ENCODE assay signal across 8 cellular contexts in genomic region chr2:43226558-43226954, GRCh38. TPM values are rescaled to one million over a fixed set of nuclear protein-coding genes. Genes with fewer than 3 reads are reported as not detected.
DNase-seq lines count a peak whose midpoint lies in the region; ATAC-seq lines count a peak whose summit lies in the region.

Gene ZFP36L2 (minus strand): TSS chr2:43226606. CDS start chr2:43226315, 291 bp downstream.

- DNase-seq in COR-L47 (lab: John Stamatoyannopoulos, UW) (peak; percentile 93), HUDEP-2 (lab: John Stamatoyannopoulos, UW; ENCODE audit: unreplicated experiment in 76 of 76) (peak in 73 of 76 experiments; percentile 40 to 96 (median 89)), NOMO-1 treated with DMSO at 0.1 percent for 48 hours (lab: John Stamatoyannopoulos, UW; ENCODE audit: unreplicated experiment) (peak; percentile 92), mesenchymal stem cell (peak; percentile 97)
- DNase-seq in activated CD8-positive, alpha-beta memory T cell treated with anti-CD3 and anti-CD28 coated beads for 4 hours (ENCODE audit: low read depth in 2 of 2), result peak; percentile 90 to 91
- DNase-seq in effector memory CD4-positive, alpha-beta T cell, result peak; percentile 90 to 95 (median 92)
- peak; percentile 89 for DNase-seq in stimulated activated CD8-positive, alpha-beta memory T cell treated with anti-CD3 and anti-CD28 coated beads, Interleukin-15, amount 100 ng/mL, for 24 hours (ENCODE audit: low read depth)

- under 1% methylated on average over 46 of the region's 58 CpGs for WGBS in mesenchymal stem cell

- peak within 1 kb of the TSS; percentile 97 to 99 for H3K4ac ChIP-seq in mesenchymal stem cell (ENCODE audit: low read depth in 1 of 2, low read length in 2 of 2)

- H3K36me3 ChIP-seq in effector memory CD4-positive, alpha-beta T cell (ENCODE audit: control insufficient read depth, insufficient read depth, low read length), result peaks cover 44% of the 10 kb centered on the region
- H3K36me3 ChIP-seq in mesenchymal stem cell (ENCODE audit: control insufficient read depth in 1 of 2, insufficient read depth in 2 of 2, low read depth in 1 of 2, low read length in 2 of 2), result peaks cover 16 to 40% of the 10 kb centered on the region in 2 experiments

- H2AK5ac ChIP-seq in mesenchymal stem cell (ENCODE audit: low read length, severe bottlenecking), result peak within 1 kb of the TSS; percentile 69

- peak within 1 kb of the TSS; percentile 100 for H3K9ac ChIP-seq in mesenchymal stem cell (ENCODE audit: low read length)

- H3K4me3 ChIP-seq in effector memory CD4-positive, alpha-beta T cell (ENCODE audit: insufficient read depth, low read depth, low read length, poor library complexity, severe bottlenecking), result peak within 1 kb of the TSS; percentile 95
- peak within 1 kb of the TSS; percentile 87 to 89 for H3K4me3 ChIP-seq in mesenchymal stem cell (ENCODE audit: insufficient read depth in 1 of 2, low read depth in 1 of 2, low read length in 2 of 2)

- H3K4me2 ChIP-seq in mesenchymal stem cell (ENCODE audit: low read length, poor library complexity, severe bottlenecking), result peak within 1 kb of the TSS; percentile 96

- peak within 1 kb of the TSS; percentile 97 for H4K91ac ChIP-seq in mesenchymal stem cell (ENCODE audit: low read length)

- H3K14ac ChIP-seq in mesenchymal stem cell (ENCODE audit: low read length in 2 of 2), result peak within 1 kb of the TSS; percentile 68 to 97

- peak within 1 kb of the TSS; percentile 25 to 99 for H3K23ac ChIP-seq in mesenchymal stem cell (ENCODE audit: low read length in 2 of 2)

- H3K79me1 ChIP-seq in mesenchymal stem cell (replicated peaks; ENCODE audit: low read length, poor library complexity, severe bottlenecking), result peaks cover 3% of the 10 kb centered on the region

- H2BK5ac ChIP-seq in mesenchymal stem cell (ENCODE audit: low read depth, low read length, poor library complexity, severe bottlenecking), result peak within 1 kb of the TSS; percentile 96

- no peaks in the 10 kb centered on the region for H3K27me3 ChIP-seq in effector memory CD4-positive, alpha-beta T cell (replicated peaks; ENCODE audit: control insufficient read depth, insufficient read depth, low read length, poor library complexity, severe bottlenecking)
- no peaks in the 10 kb centered on the region for H3K27me3 ChIP-seq in mesenchymal stem cell (ENCODE audit: control insufficient read depth in 1 of 2, insufficient read depth in 1 of 2, low read length in 2 of 2)

- H4K8ac ChIP-seq in mesenchymal stem cell (ENCODE audit: low read length), result peak within 1 kb of the TSS; percentile 94

- peak within 1 kb of the TSS; percentile 91 for H3K27ac ChIP-seq in effector memory CD4-positive, alpha-beta T cell (ENCODE audit: insufficient read depth, low read length, poor library complexity, severe bottlenecking)
- H3K27ac ChIP-seq in mesenchymal stem cell (ENCODE audit: low read length, poor library complexity, severe bottlenecking), result peak within 1 kb of the TSS; percentile 99

- H3K4me1 ChIP-seq in effector memory CD4-positive, alpha-beta T cell (ENCODE audit: control insufficient read depth, insufficient read depth, low read length, poor library complexity, severe bottlenecking), result peaks cover 18% of the 10 kb centered on the region
- peaks cover 12% of the 10 kb centered on the region for H3K4me1 ChIP-seq in mesenchymal stem cell (ENCODE audit: control insufficient read depth, insufficient read depth, low read depth, low read length)

- ATAC-seq in GM21367 (IDR thresholded peaks at IDR 0.05; ENCODE audit: unreplicated experiment), result peak; percentile 43

- peak within 1 kb of the TSS; percentile 69 to 89 for H2BK12ac ChIP-seq in mesenchymal stem cell (ENCODE audit: low read length in 2 of 2)

- no peaks in the 10 kb centered on the region for H3K9me3 ChIP-seq in effector memory CD4-positive, alpha-beta T cell (ENCODE audit: control insufficient read depth, low read length)
- H3K9me3 ChIP-seq in mesenchymal stem cell (ENCODE audit: control insufficient read depth, low read length), result no peaks in the 10 kb centered on the region

- H2AFZ ChIP-seq in mesenchymal stem cell (ENCODE audit: low read depth, low read length), result no peak within 1 kb of the TSS

- H2BK120ac ChIP-seq in mesenchymal stem cell (ENCODE audit: low read depth, low read length), result peak within 1 kb of the TSS; percentile 89

- H2BK15ac ChIP-seq in mesenchymal stem cell (ENCODE audit: low read depth, poor library complexity, severe bottlenecking), result peak within 1 kb of the TSS; percentile 98

- peak within 1 kb of the TSS; percentile 98 for H3K18ac ChIP-seq in mesenchymal stem cell (ENCODE audit: low read depth in 1 of 2, low read length in 2 of 2)

RNA-seq across cellular contexts. Expression of gene ZFP36L2, which starts in this region (rescaled TPM):
- polyA plus RNA-seq in mesenchymal stem cell (2013, experiment 1 of 2), result 88.2 TPM
- polyA plus RNA-seq in mesenchymal stem cell (2013, experiment 2 of 2), result 85.9 TPM

Comparison
In these comparisons a context has a peak if more than half of its experiments do, and no peak if none do; other contexts are left out.
1. Peak in every context shown above with its lines: DNase-seq, ATAC-seq, H3K4me3 ChIP-seq and H3K27ac ChIP-seq.